In genomic region chr22:23085785-23086184, GRCh38 we compare ENCODE assay signal across 30 cellular contexts. TPM values are rescaled to one million over a fixed set of nuclear protein-coding genes. Genes with fewer than 3 reads are reported as not detected.
"Had no signal": no experiment of that assay in that cellular context is flagged by ENCODE, and none has a peak within 500 bp of the region (broad histone marks: within the 10 kb centered on the region; RNA-seq: fewer than 3 reads in every experiment).

No MANE protein-coding gene starts in this region.

- H3K9me3 ChIP-seq: left lung, psoas muscle, thyroid gland, upper lobe of right lung had no signal

- H3K27me3 ChIP-seq: cardiac muscle cell, left lung, thyroid gland, upper lobe of right lung had no signal

- H3K36me3 Mint-ChIP-seq: activated naive CD8-positive, alpha-beta T cell treated with anti-CD3 and anti-CD28 coated beads, Interleukin-2, amount 10 ng/mL, durations not matched to agents 7 days and 5 days; immature natural killer cell; naive thymus-derived CD4-positive, alpha-beta T cell had no signal

- H3K27me3 Mint-ChIP-seq: activated B cell treated with CpG ODN at 0.5 μM for 24 hours; activated CD4-positive, alpha-beta T cell treated with anti-CD3 and anti-CD28 coated beads for 36 hours; stimulated activated naive CD8-positive, alpha-beta T cell treated with anti-CD3 and anti-CD28 coated beads, Interleukin-15, Interleukin-2, amounts not matched to agents 100 ng/mL and 50 ng/mL, for 24 hours had no signal

- H3K4me3 Mint-ChIP-seq: activated B cell treated with CpG ODN at 0.5 μM for 24 hours; activated CD4-positive, alpha-beta T cell treated with anti-CD3 and anti-CD28 coated beads for 36 hours; activated naive CD4-positive, alpha-beta T cell treated with anti-CD3 and anti-CD28 coated beads for 36 hours; activated naive CD8-positive, alpha-beta T cell treated with anti-CD3 and anti-CD28 coated beads, Interleukin-2, amount 10 ng/mL, durations not matched to agents 7 days and 5 days; immature natural killer cell; naive thymus-derived CD4-positive, alpha-beta T cell; stimulated activated naive CD8-positive, alpha-beta T cell treated with anti-CD3 and anti-CD28 coated beads, Interleukin-15, Interleukin-2, amounts not matched to agents 100 ng/mL and 50 ng/mL, for 24 hours; T-helper 2 cell treated with Interferon-gamma antibody and Interleukin-4, amounts not matched to agents 5 μg/mL and 100 μg/mL, for 36 hours had no signal

- H3K36me3 ChIP-seq: cardiac muscle cell, left lung, thyroid gland, upper lobe of right lung had no signal

- H3K4me1 ChIP-seq: left lung, thyroid gland, upper lobe of right lung had no signal

- H3K27ac ChIP-seq: cardiac muscle cell, left lung, psoas muscle, skin epidermis, thyroid gland, upper lobe of right lung had no signal

- H3K9me3 Mint-ChIP-seq: activated B cell treated with CpG ODN at 0.5 μM for 24 hours; activated naive CD4-positive, alpha-beta T cell treated with anti-CD3 and anti-CD28 coated beads for 36 hours; activated naive CD8-positive, alpha-beta T cell treated with anti-CD3 and anti-CD28 coated beads, Interleukin-2, amount 10 ng/mL, durations not matched to agents 7 days and 5 days; immature natural killer cell; naive thymus-derived CD4-positive, alpha-beta T cell; stimulated activated naive CD8-positive, alpha-beta T cell treated with anti-CD3 and anti-CD28 coated beads, Interleukin-15, Interleukin-2, amounts not matched to agents 100 ng/mL and 50 ng/mL, for 24 hours; T-helper 2 cell treated with Interferon-gamma antibody and Interleukin-4, amounts not matched to agents 5 μg/mL and 100 μg/mL, for 36 hours had no signal

- DNase-seq: activated B cell treated with CpG ODN at 0.5 μM for 24 hours; activated CD4-positive, alpha-beta T cell treated with anti-CD3 and anti-CD28 coated beads for 36 hours; activated CD4-positive, alpha-beta T cell treated with anti-CD3 and anti-CD28 coated beads, Interleukin-2, amount 50 U/mL, for 48 hours; activated CD8-positive, alpha-beta memory T cell treated with anti-CD3 and anti-CD28 coated beads, Interleukin-2, amount 50 U/mL, for 48 hours; activated effector memory CD4-positive, alpha-beta T cell treated with Interleukin-2 at 50 U/mL for 16 hours; activated naive CD4-positive, alpha-beta T cell treated with anti-CD3 and anti-CD28 coated beads for 36 hours; activated naive CD8-positive, alpha-beta T cell treated with anti-CD3 and anti-CD28 coated beads, Interleukin-2, amount 10 ng/mL, durations not matched to agents 7 days and 5 days; activated T-cell treated with anti-CD3 and anti-CD28 coated beads, Interleukin-2, amount 50 U/mL, for 48 hours; amygdala; cortex of kidney; erythroblast; foreskin fibroblast; immature natural killer cell; kidney glomerular epithelial cell; left lung; naive thymus-derived CD4-positive, alpha-beta T cell; psoas muscle; right cardiac atrium; stimulated activated CD4-positive, alpha-beta T cell treated with anti-CD3 and anti-CD28 coated beads, Interleukin-1b, Interleukin-23, amount 100 ng/mL, for 48 hours; substantia nigra; thyroid gland; upper lobe of right lung had no signal

- H3K27ac Mint-ChIP-seq: activated B cell treated with CpG ODN at 0.5 μM for 24 hours; activated CD4-positive, alpha-beta T cell treated with anti-CD3 and anti-CD28 coated beads for 36 hours; activated naive CD4-positive, alpha-beta T cell treated with anti-CD3 and anti-CD28 coated beads for 36 hours; activated naive CD8-positive, alpha-beta T cell treated with anti-CD3 and anti-CD28 coated beads, Interleukin-2, amount 10 ng/mL, durations not matched to agents 7 days and 5 days; naive thymus-derived CD4-positive, alpha-beta T cell; stimulated activated naive CD8-positive, alpha-beta T cell treated with anti-CD3 and anti-CD28 coated beads, Interleukin-15, Interleukin-2, amounts not matched to agents 100 ng/mL and 50 ng/mL, for 24 hours; T-helper 2 cell treated with Interferon-gamma antibody and Interleukin-4, amounts not matched to agents 5 μg/mL and 100 μg/mL, for 36 hours had no signal

- H3K4me3 ChIP-seq: cardiac muscle cell, left lung, lung, psoas muscle, skin epidermis, thyroid gland, upper lobe of right lung had no signal

RNA-seq across cellular contexts. Expression of gene RSPH14, which starts 56.0 kb away (rescaled TPM):
- total RNA-seq: activated B cell treated with CpG ODN at 0.5 μM for 24 hours; activated CD8-positive, alpha-beta memory T cell treated with anti-CD3 and anti-CD28 coated beads for 36 hours; glomerular endothelial cell; osteocyte; psoas muscle; right cardiac atrium; upper lobe of right lung had no signal

RNA-seq across cellular contexts. Expression of gene RAB36, which starts 59.5 kb away (rescaled TPM):
- total RNA-seq: activated naive CD4-positive, alpha-beta T cell treated with anti-CD3 and anti-CD28 coated beads for 36 hours had no signal
